ENCODE assay signal across 13 cellular contexts in genomic region chr1:200072636-200073285, GRCh38. TPM values are rescaled to one million over a fixed set of nuclear protein-coding genes. Genes with fewer than 3 reads are reported as not detected.
DNase-seq lines count a peak whose midpoint lies in the region; ATAC-seq and TF ChIP-seq lines count a peak whose summit lies in the region.
"Had no signal": no experiment of that assay in that cellular context is flagged by ENCODE, and none has a peak within 500 bp of the region (broad histone marks: within the 10 kb centered on the region; RNA-seq: fewer than 3 reads in every experiment).

No MANE protein-coding gene starts in this region.

- H3K9me3 ChIP-seq in Loucy (ENCODE audit: insufficient read depth, low read depth, low read length) (no peaks in the 10 kb centered on the region), SJCRH30 (replicated peaks) (no peaks in the 10 kb centered on the region)
- H3K9me3 ChIP-seq: SK-N-SH had no signal

- no peak overlapping the region for H3K27ac ChIP-seq in SJCRH30
- H3K27ac ChIP-seq: C4-2B had no signal

- no peaks in the 10 kb centered on the region for H4K20me1 ChIP-seq in Loucy (ENCODE audit: insufficient read depth, low read length, poor library complexity, severe bottlenecking)

- peak; percentile 79 for ATAC-seq in GM18499 (IDR thresholded peaks at IDR 0.05; ENCODE audit: insufficient read depth, unreplicated experiment)
- peak; percentile 91 for ATAC-seq in GM19467 (IDR thresholded peaks at IDR 0.05; ENCODE audit: unreplicated experiment)
- peak; percentile 91 for ATAC-seq in HG02943 (IDR thresholded peaks at IDR 0.05; ENCODE audit: low read depth, unreplicated experiment)
- no peak for ATAC-seq in stimulated activated naive CD8-positive, alpha-beta T cell treated with anti-CD3 and anti-CD28 coated beads, Interleukin-15, Interleukin-2, amounts not matched to agents 100 U/mL and 50 U/mL, for 24 hours

- H3K36me3 ChIP-seq in Loucy (ENCODE audit: insufficient read depth, low read length) = no peaks in the 10 kb centered on the region
- no peaks in the 10 kb centered on the region for H3K36me3 ChIP-seq in SJCRH30

- H3K9me2 ChIP-seq in Loucy (replicated peaks; ENCODE audit: low read depth, low read length) = no peaks in the 10 kb centered on the region
- H3K9me2 ChIP-seq: SK-N-SH had no signal

- H3K27me3 ChIP-seq in Loucy (ENCODE audit: insufficient read depth, low read length, poor library complexity, severe bottlenecking) = no peaks in the 10 kb centered on the region
- H3K27me3 ChIP-seq in SJCRH30 = no peaks in the 10 kb centered on the region

- no peak overlapping the region for H3K4me2 ChIP-seq in Loucy (ENCODE audit: low read depth, low read length, poor library complexity, severe bottlenecking)
- H3K4me2 ChIP-seq: SK-N-SH had no signal

- no peak for TF ChIP-seq CTCF in Loucy (conservative IDR thresholded peaks at IDR 0.05; ENCODE audit: low read length)

- DNase-seq in HPDE6-E6E7 (ENCODE audit: extremely low spot score) (no peak), SJCRH30 (no peak), iPS-NIHi7 (ENCODE audit: extremely low spot score) (no peak)
- no peak for DNase-seq in stimulated activated naive CD8-positive, alpha-beta T cell treated with anti-CD3 and anti-CD28 coated beads, Interleukin-15, Interleukin-2, amounts not matched to agents 100 U/mL and 50 U/mL, for 24 hours
- DNase-seq: activated CD4-positive, alpha-beta T cell treated with anti-CD3 and anti-CD28 coated beads, Interleukin-2, amount 50 U/mL, for 48 hours; activated naive CD8-positive, alpha-beta T cell treated with anti-CD3 and anti-CD28 coated beads, Interleukin-2, amount 10 ng/mL, durations not matched to agents 7 days and 5 days; SK-N-SH; stimulated activated CD8-positive, alpha-beta memory T cell treated with anti-CD3 and anti-CD28 coated beads, Interleukin-4, amount 100 ng/mL, for 48 hours had no signal

- no peaks in the 10 kb centered on the region for H3K4me1 ChIP-seq in Loucy (ENCODE audit: insufficient read depth, low read length, poor library complexity, severe bottlenecking)
- peaks cover 9% of the 10 kb centered on the region; the same call in 1 of the 2 replicates for H3K4me1 ChIP-seq in SJCRH30

- H3K4me3 ChIP-seq in Loucy (ENCODE audit: low read length, poor library complexity, severe bottlenecking) (no peak overlapping the region), SJCRH30 (no peak overlapping the region)

- H3K79me2 ChIP-seq in Loucy (ENCODE audit: insufficient read depth, low read length) = no peaks in the 10 kb centered on the region

- H3F3A ChIP-seq in Loucy (ENCODE audit: low read depth) = no peaks in the 10 kb centered on the region

- 0 out of 2 replicates have a peak overlapping the region, but pooled peaks have one; percentile 13 for H2AFZ ChIP-seq in Loucy (ENCODE audit: low read length)

- H3K9ac ChIP-seq in Loucy (ENCODE audit: low read depth, low read length, poor library complexity, severe bottlenecking) = no peak overlapping the region
- H3K9ac ChIP-seq: SK-N-SH had no signal

RNA-seq across cellular contexts. Expression of gene NR5A2, which starts 45.3 kb away (rescaled TPM):
- 0.84 and 1.0 TPM in 2 replicates for total RNA-seq in SJCRH30 (2014; rRNA removed; shearing (Covaris generic))
- total RNA-seq: activated naive CD8-positive, alpha-beta T cell treated with anti-CD3 and anti-CD28 coated beads, Interleukin-2, amount 10 ng/mL, durations not matched to agents 7 days and 5 days had no signal
